ENCODE assay signal across 1 cellular context in genomic region chr12:113030875-113031525, GRCh38.
TF ChIP-seq lines count a peak whose summit lies in the region.

No MANE protein-coding gene starts in this region.

TF ChIP-seq in HEK293, 187 proteins besides CTCF, POLR2A, EP300 and RAD21 (continued from another document):
- TF ChIP-seq ZNF513 (tag by site-specific recombination; IDR thresholded peaks at IDR 0.05), result no peak
- no peak for TF ChIP-seq ZNF184 (tag by site-specific recombination; IDR thresholded peaks at IDR 0.05)
- no peak for TF ChIP-seq ZBTB48 (tag by site-specific recombination; IDR thresholded peaks at IDR 0.05)
